27 cellular contexts compared by ENCODE assay signal in genomic region chr12:133107121-133107520, GRCh38.
"Had no signal": no experiment of that assay in that cellular context is flagged by ENCODE, and none has a peak within 500 bp of the region (broad histone marks: within the 10 kb centered on the region; RNA-seq: fewer than 3 reads in every experiment).

No MANE protein-coding gene starts in this region.

- H3K27ac ChIP-seq: epithelial cell of prostate, esophagus muscularis mucosa, gastrocnemius medialis, left ventricle myocardium inferior, psoas muscle, right lobe of liver had no signal

- H3K4me3 Mint-ChIP-seq: immature natural killer cell; naive B cell; nephron; stimulated activated naive B cell treated with anti-CD40 and anti-IgM and Interleukin-4, amounts not matched to agents 10 μg/mL and 1 μg/mL and 100 μg/mL, for 72 hours; stimulated activated naive CD8-positive, alpha-beta T cell treated with anti-CD3 and anti-CD28 coated beads, Interleukin-15, amount 100 ng/mL, for 72 hours had no signal

- ATAC-seq: gastrocnemius medialis; left cardiac atrium; psoas muscle; right lobe of liver; stimulated activated naive B cell treated with anti-CD40 and anti-IgM and Interleukin-4, amounts not matched to agents 10 μg/mL and 1 μg/mL and 100 μg/mL, for 72 hours; stimulated activated naive CD8-positive, alpha-beta T cell treated with anti-CD3 and anti-CD28 coated beads, Interleukin-15, amount 100 ng/mL, for 72 hours had no signal

- DNase-seq: cerebellar nuclear complex; dermis blood vessel endothelial cell; effector CD4-positive, alpha-beta T cell; gastrocnemius medialis; immature natural killer cell; kidney; left cardiac atrium; left ventricle myocardium inferior; mesenchymal stem cell; midbrain; naive B cell; psoas muscle; retina; right lobe of liver; stimulated activated CD4-positive, alpha-beta T cell treated with anti-CD3 and anti-CD28 coated beads, Interleukin-2, amount 100 ng/mL, for 24 hours; stimulated activated CD4-positive, alpha-beta T cell treated with anti-CD3 and anti-CD28 coated beads, Interleukin-4, amount 100 ng/mL, for 4 hours; stimulated activated naive B cell treated with anti-CD40 and anti-IgM and Interleukin-4, amounts not matched to agents 10 μg/mL and 1 μg/mL and 100 μg/mL, for 72 hours; stimulated activated naive CD8-positive, alpha-beta T cell treated with anti-CD3 and anti-CD28 coated beads, Interleukin-15, amount 100 ng/mL, for 72 hours; substantia nigra; trophoblast cell had no signal

- H3K27me3 ChIP-seq: esophagus muscularis mucosa, gastrocnemius medialis, right lobe of liver had no signal

- H3K4me3 ChIP-seq: left ventricle myocardium inferior, lung, psoas muscle, right lobe of liver had no signal

- FAIRE-seq: colon, endometrium, kidney, urothelium cell line had no signal

- H3K27me3 Mint-ChIP-seq: naive B cell; stimulated activated naive B cell treated with anti-CD40 and anti-IgM and Interleukin-4, amounts not matched to agents 10 μg/mL and 1 μg/mL and 100 μg/mL, for 72 hours; stimulated activated naive CD8-positive, alpha-beta T cell treated with anti-CD3 and anti-CD28 coated beads, Interleukin-15, amount 100 ng/mL, for 72 hours had no signal

- H3K4me1 Mint-ChIP-seq: immature natural killer cell; naive B cell; nephron; stimulated activated naive B cell treated with anti-CD40 and anti-IgM and Interleukin-4, amounts not matched to agents 10 μg/mL and 1 μg/mL and 100 μg/mL, for 72 hours; stimulated activated naive CD8-positive, alpha-beta T cell treated with anti-CD3 and anti-CD28 coated beads, Interleukin-15, amount 100 ng/mL, for 72 hours had no signal

- H3K27ac Mint-ChIP-seq: immature natural killer cell; naive B cell; nephron; stimulated activated naive CD8-positive, alpha-beta T cell treated with anti-CD3 and anti-CD28 coated beads, Interleukin-15, amount 100 ng/mL, for 72 hours had no signal

- H3K4me1 ChIP-seq: esophagus muscularis mucosa, gastrocnemius medialis, left ventricle myocardium inferior, psoas muscle, right lobe of liver had no signal
